ENCODE assay signal across 1 cellular context in genomic region chrY:12710460-12710859, GRCh38.
TF ChIP-seq lines count a peak whose summit lies in the region.

No MANE protein-coding gene starts in this region.

TF ChIP-seq in GM23338, 12 proteins besides CTCF, POLR2A, EP300 and RAD21:
- TF ChIP-seq STAT1 (IDR thresholded peaks at IDR 0.05; ENCODE audit: unreplicated experiment) (no peak), REST (IDR thresholded peaks at IDR 0.05; ENCODE audit: unreplicated experiment) (no peak), ZNF331 (CRISPR knock-in tag; IDR thresholded peaks at IDR 0.05; ENCODE audit: low read depth) (no peak), EZH2phosphoT487 (IDR thresholded peaks at IDR 0.05; ENCODE audit: unreplicated experiment) (no peak), JUNB (IDR thresholded peaks at IDR 0.05; ENCODE audit: unreplicated experiment) (no peak)
